Comparison of ENCODE assay signal across 1 cellular context in genomic region chr6:109782401-109783046, GRCh38.
TF ChIP-seq lines count a peak whose summit lies in the region.

No MANE protein-coding gene starts in this region.

TF ChIP-seq in SK-N-SH treated with all-trans-retinoic acid at 6 μM for 48 hours, 23 proteins besides CTCF, POLR2A, EP300 and RAD21 (continued from another document):
- TF ChIP-seq, protein P1, sequence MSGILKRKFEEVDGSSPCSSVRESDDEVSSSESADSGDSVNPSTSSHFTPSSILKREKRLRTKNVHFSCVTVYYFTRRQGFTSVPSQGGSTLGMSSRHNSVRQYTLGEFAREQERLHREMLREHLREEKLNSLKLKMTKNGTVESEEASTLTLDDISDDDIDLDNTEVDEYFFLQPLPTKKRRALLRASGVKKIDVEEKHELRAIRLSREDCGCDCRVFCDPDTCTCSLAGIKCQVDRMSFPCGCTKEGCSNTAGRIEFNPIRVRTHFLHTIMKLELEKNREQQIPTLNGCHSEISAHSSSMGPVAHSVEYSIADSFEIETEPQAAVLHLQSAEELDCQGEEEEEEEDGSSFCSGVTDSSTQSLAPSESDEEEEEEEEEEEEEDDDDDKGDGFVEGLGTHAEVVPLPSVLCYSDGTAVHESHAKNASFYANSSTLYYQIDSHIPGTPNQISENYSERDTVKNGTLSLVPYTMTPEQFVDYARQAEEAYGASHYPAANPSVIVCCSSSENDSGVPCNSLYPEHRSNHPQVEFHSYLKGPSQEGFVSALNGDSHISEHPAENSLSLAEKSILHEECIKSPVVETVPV (CRISPR knock-in tag; IDR thresholded peaks at IDR 0.05): 0 out of 2 replicates have a peak, but pooled peaks have one; percentile 34
- no peak for TF ChIP-seq GLIS3 (CRISPR knock-in tag; IDR thresholded peaks at IDR 0.05)
- no peak for TF ChIP-seq ZNF565 (CRISPR knock-in tag; conservative IDR thresholded peaks at IDR 0.05; ENCODE audit: low read depth)
- no peak for TF ChIP-seq ZFP30 (CRISPR knock-in tag; IDR thresholded peaks at IDR 0.05)
- no peak for TF ChIP-seq ZNF8 (CRISPR knock-in tag; IDR thresholded peaks at IDR 0.05)
- TF ChIP-seq ARNTL (CRISPR knock-in tag; IDR thresholded peaks at IDR 0.05; ENCODE audit: borderline replicate concordance, low read depth): no peak
- TF ChIP-seq, protein P2, sequence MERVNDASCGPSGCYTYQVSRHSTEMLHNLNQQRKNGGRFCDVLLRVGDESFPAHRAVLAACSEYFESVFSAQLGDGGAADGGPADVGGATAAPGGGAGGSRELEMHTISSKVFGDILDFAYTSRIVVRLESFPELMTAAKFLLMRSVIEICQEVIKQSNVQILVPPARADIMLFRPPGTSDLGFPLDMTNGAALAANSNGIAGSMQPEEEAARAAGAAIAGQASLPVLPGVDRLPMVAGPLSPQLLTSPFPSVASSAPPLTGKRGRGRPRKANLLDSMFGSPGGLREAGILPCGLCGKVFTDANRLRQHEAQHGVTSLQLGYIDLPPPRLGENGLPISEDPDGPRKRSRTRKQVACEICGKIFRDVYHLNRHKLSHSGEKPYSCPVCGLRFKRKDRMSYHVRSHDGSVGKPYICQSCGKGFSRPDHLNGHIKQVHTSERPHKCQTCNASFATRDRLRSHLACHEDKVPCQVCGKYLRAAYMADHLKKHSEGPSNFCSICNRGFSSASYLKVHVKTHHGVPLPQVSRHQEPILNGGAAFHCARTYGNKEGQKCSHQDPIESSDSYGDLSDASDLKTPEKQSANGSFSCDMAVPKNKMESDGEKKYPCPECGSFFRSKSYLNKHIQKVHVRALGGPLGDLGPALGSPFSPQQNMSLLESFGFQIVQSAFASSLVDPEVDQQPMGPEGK (CRISPR knock-in tag; IDR thresholded peaks at IDR 0.05; ENCODE audit: borderline replicate concordance): no peak
- TF ChIP-seq CSDC2 (CRISPR knock-in tag; IDR thresholded peaks at IDR 0.05): no peak
- no peak for TF ChIP-seq OSR1 (CRISPR knock-in tag; IDR thresholded peaks at IDR 0.05)
- TF ChIP-seq ZNF70 (CRISPR knock-in tag; IDR thresholded peaks at IDR 0.05): no peak
